Comparison of ENCODE assay signal across 17 cellular contexts in the genomic region with DNA sequence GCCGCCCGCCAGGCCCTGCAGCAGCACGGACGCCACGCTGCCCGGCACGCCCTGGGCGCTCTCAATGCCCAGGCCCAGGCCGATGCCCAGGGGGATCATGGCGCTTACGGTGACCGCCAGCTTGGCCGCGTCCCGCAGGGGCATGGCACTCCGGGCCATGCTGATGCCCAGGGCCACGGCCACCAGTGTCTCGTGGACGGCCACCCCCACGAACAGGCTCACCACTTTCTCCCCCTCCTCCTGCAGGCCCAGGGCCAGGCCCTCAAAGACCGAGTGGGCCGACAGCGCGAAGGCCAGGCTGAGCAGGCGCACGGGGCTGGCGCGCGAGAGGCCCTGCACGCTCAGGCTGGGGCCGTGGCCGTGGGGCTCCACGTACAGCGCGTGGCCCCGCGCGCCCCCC. TPM values are rescaled to one million over a fixed set of nuclear protein-coding genes. Genes with fewer than 3 reads are reported as not detected.
DNase-seq lines count a peak whose midpoint lies in the region; ATAC-seq and TF ChIP-seq lines count a peak whose summit lies in the region.
"Had no signal": no experiment of that assay in that cellular context is flagged by ENCODE, and none has a peak within 500 bp of the region (broad histone marks: within the 10 kb centered on the region; RNA-seq: fewer than 3 reads in every experiment).

No MANE protein-coding gene starts in this region.

- POLR2A ChIA-PET in GM10248 (lab: Yijun Ruan, JAX) = no interaction called here

- H3K4me3 Mint-ChIP-seq in chondrocyte (ENCODE audit: unreplicated experiment) = no peak overlapping the region

- CTCF ChIA-PET in GM10248 (lab: Yijun Ruan, JAX) = interaction anchor here (1.6 kb wide), 1 partner anchor 85 kb away, joined by 6 read pairs; no protein-coding TSS in a partner anchor

- DNase-seq in D341Med (ENCODE audit: low spot score) (peak; percentile 26), H7 (peak; percentile 42), chondrocyte (ENCODE audit: low spot score) (peak; percentile 90), osteoblast (ENCODE audit: insufficient read length, low spot score, missing footprints) (peak; percentile 65), MV-4-11 (lab: John Stamatoyannopoulos, UW) (no peak), GM10248 (ENCODE audit: extremely low spot score) (no peak)
- DNase-seq: C1 segment of cervical spinal cord; Calu3; CD4-positive, alpha-beta memory T cell; COR-L47; DMS153; EL; GDM1; GM23248; H9 had no signal

- no peak for ATAC-seq in HG03280 (IDR thresholded peaks at IDR 0.05; ENCODE audit: unreplicated experiment)
- ATAC-seq: HCT116 had no signal

- H2AFZ ChIP-seq in osteoblast (ENCODE audit: low read length) = no peak overlapping the region
- H2AFZ ChIP-seq: GM23248 had no signal

- H3K4me1 Mint-ChIP-seq in chondrocyte (ENCODE audit: low read depth) = no peaks in the 10 kb centered on the region

- TF ChIP-seq CTCF in chondrocyte (IDR thresholded peaks at IDR 0.05) (no peak), osteoblast (IDR thresholded peaks at IDR 0.05; ENCODE audit: extremely low read depth, low read depth, low read length) (no peak), GM10248 (IDR thresholded peaks at IDR 0.05; ENCODE audit: control extremely low read depth, extremely low read depth, low read depth, missing control alignments) (no peak)

- H3K4me2 ChIP-seq in osteoblast (ENCODE audit: insufficient read depth, low read length) = no peak overlapping the region

- no peak overlapping the region for H3K27ac Mint-ChIP-seq in chondrocyte (ENCODE audit: unreplicated experiment)

- H3K36me3 ChIP-seq in H7 (replicated peaks; ENCODE audit: control insufficient read depth, insufficient read depth, low read length) (peaks cover 10% of the 10 kb centered on the region), osteoblast (ENCODE audit: insufficient read depth, low read length) (peaks cover 12% of the 10 kb centered on the region)

- H3K4me1 ChIP-seq in osteoblast (ENCODE audit: insufficient read depth, low read length) = no peaks in the 10 kb centered on the region

- H3K9me3 Mint-ChIP-seq in chondrocyte (ENCODE audit: low read depth) = no peaks in the 10 kb centered on the region
- H3K9me3 Mint-ChIP-seq: CD4-positive, alpha-beta memory T cell; H9 had no signal

- H3K27me3 Mint-ChIP-seq in chondrocyte (ENCODE audit: low read depth) = no peaks in the 10 kb centered on the region
- H3K27me3 Mint-ChIP-seq: CD4-positive, alpha-beta memory T cell had no signal

- no peaks in the 10 kb centered on the region for H3K9me3 ChIP-seq in osteoblast (ENCODE audit: low read depth, low read length)

- peaks cover 2% of the 10 kb centered on the region for H4K20me1 ChIP-seq in osteoblast (ENCODE audit: insufficient read depth, low read length)

- H3K27ac ChIP-seq in osteoblast (ENCODE audit: low read depth, low read length) = no peak overlapping the region
- H3K27ac ChIP-seq: GM23248 had no signal

- H3K79me2 ChIP-seq in osteoblast (ENCODE audit: insufficient read depth, low read length) = peaks cover 7% of the 10 kb centered on the region

- H3K36me3 Mint-ChIP-seq in chondrocyte (ENCODE audit: low read depth) = peaks cover 10% of the 10 kb centered on the region

- H3K27me3 ChIP-seq in H7 (ENCODE audit: control insufficient read depth, insufficient read depth, low read length) (no peaks in the 10 kb centered on the region), osteoblast (ENCODE audit: insufficient read depth, low read length) (no peaks in the 10 kb centered on the region)

- no peak overlapping the region for H3K4me3 ChIP-seq in H7 (ENCODE audit: insufficient read depth, low read depth, low read length)
- no peak overlapping the region for H3K4me3 ChIP-seq in osteoblast (ENCODE audit: insufficient read depth, low read length)
- H3K4me3 ChIP-seq: GM23248 had no signal

RNA-seq across cellular contexts. Expression of gene SLC39A3, which starts 6.9 kb away (rescaled TPM):
- total RNA-seq in H7 (2014; rRNA removed; shearing (Covaris generic)) = 42.5 and 45.8 TPM in 2 replicates
- total RNA-seq in chondrocyte (28.2 to 34.0 TPM (median 32.7 TPM) in 3 replicates), osteoblast (33.0 and 33.7 TPM in 2 replicates)

RNA-seq across cellular contexts. Expression of gene DIRAS1, which starts 11.7 kb away (rescaled TPM):
- 8.2 and 12.2 TPM in 2 replicates for total RNA-seq in H7 (2014; rRNA removed; shearing (Covaris generic))
- total RNA-seq in chondrocyte = 14.1 to 20.9 TPM (median 20.2 TPM) in 3 replicates
- total RNA-seq in osteoblast = 12.4 and 14.8 TPM in 2 replicates
- total RNA-seq: CD4-positive, alpha-beta memory T cell had no signal

RNA-seq across cellular contexts. Expression of gene GNG7, which starts 30.4 kb away (rescaled TPM):
- 1.1 and 1.5 TPM in 2 replicates for total RNA-seq in H7 (2014; rRNA removed; shearing (Covaris generic))
- 1.9 to 3.6 TPM (median 2.5 TPM) in 3 replicates for total RNA-seq in chondrocyte
- total RNA-seq in osteoblast = 0.29 and 0.72 TPM in 2 replicates

RNA-seq across cellular contexts. Expression of gene SGTA, which starts 50.2 kb away (rescaled TPM):
- 97.4 and 103 TPM in 2 replicates for total RNA-seq in H7 (2014; rRNA removed; shearing (Covaris generic))
- total RNA-seq in chondrocyte (36.6 to 42.2 TPM (median 37.7 TPM) in 3 replicates), osteoblast (35.9 and 38.7 TPM in 2 replicates)

RNA-seq across cellular contexts. Expression of gene THOP1, which starts 52.4 kb away (rescaled TPM):
- 206 and 287 TPM in 2 replicates for total RNA-seq in H7 (2014; rRNA removed; shearing (Covaris generic))
- total RNA-seq in chondrocyte (46.9 to 78.0 TPM (median 48.4 TPM) in 3 replicates), osteoblast (45.6 and 49.5 TPM in 2 replicates)

Comparison
In these comparisons a context has a peak if more than half of its experiments do, and no peak if none do; other contexts are left out.
1. DNase-seq: peak in D341Med (single experiment), H7 (single experiment), chondrocyte (single experiment) and osteoblast (single experiment); none in MV-4-11 (single experiment) and GM10248 (single experiment).